ENCODE assay signal across 10 cellular contexts in the genomic region with DNA sequence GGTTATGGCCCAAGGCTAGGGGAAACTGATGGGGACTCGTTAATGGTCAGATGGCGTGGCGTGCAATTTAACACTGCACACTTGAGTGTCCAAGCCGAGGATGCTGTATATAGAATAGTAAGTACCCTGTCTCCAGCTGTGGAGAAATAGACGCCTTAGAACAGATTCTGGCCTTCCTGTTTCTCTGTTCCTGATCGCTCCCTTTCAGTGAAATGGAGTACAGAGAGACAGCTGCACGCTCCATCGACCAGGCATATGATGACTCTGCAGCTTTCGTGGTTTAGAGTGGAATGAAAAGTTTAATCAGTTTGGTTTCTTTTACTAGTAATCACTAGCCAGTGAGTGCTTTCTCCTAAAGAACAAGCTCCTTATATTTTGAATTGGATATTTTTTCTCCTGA.
DNase-seq lines count a peak whose midpoint lies in the region; ATAC-seq and TF ChIP-seq lines count a peak whose summit lies in the region.
"Had no signal": no experiment of that assay in that cellular context is flagged by ENCODE, and none has a peak within 500 bp of the region (broad histone marks: within the 10 kb centered on the region; RNA-seq: fewer than 3 reads in every experiment).

No MANE protein-coding gene starts in this region.

- H3K9ac ChIP-seq in BLaER1 (no peak overlapping the region), H9 (ENCODE audit: extremely low read depth, insufficient read length, low read length) (no peak overlapping the region)

- no peak overlapping the region for H4K91ac ChIP-seq in H9 (ENCODE audit: insufficient read length, low read depth, low read length)

- H2BK20ac ChIP-seq in H9 (ENCODE audit: low read depth, low read length, poor library complexity, severe bottlenecking) = no peak overlapping the region

- peaks cover 49 to 58% of the 10 kb centered on the region in 2 experiments for H3K4me1 Mint-ChIP-seq in H9
- H3K4me1 Mint-ChIP-seq in mesothelial cell of epicardium = peaks cover 29% of the 10 kb centered on the region

- H3K56ac ChIP-seq in H9 (ENCODE audit: insufficient read length, low read depth, low read length) = no peak overlapping the region

- no peaks in the 10 kb centered on the region for H3K27me3 ChIP-seq in BLaER1
- no peaks in the 10 kb centered on the region for H3K27me3 ChIP-seq in H9 (ENCODE audit: insufficient read depth, low read length)

- no peaks in the 10 kb centered on the region for H3K27me3 Mint-ChIP-seq in H9 (ENCODE audit: low read depth)
- H3K27me3 Mint-ChIP-seq in mesothelial cell of epicardium (ENCODE audit: low read depth) = no peaks in the 10 kb centered on the region

- H3K9me3 Mint-ChIP-seq in H9 (no peaks in the 10 kb centered on the region), mesothelial cell of epicardium (no peaks in the 10 kb centered on the region)

- H3K4me2 ChIP-seq in BLaER1 (peak overlapping the region; percentile 63), H9 (ENCODE audit: insufficient read depth, insufficient read length, low read length) (no peak overlapping the region)

- no peak for TF ChIP-seq CTCF in H9 (conservative IDR thresholded peaks at IDR 0.05)
- TF ChIP-seq CTCF in mesothelial cell of epicardium (IDR thresholded peaks at IDR 0.05; ENCODE audit: unreplicated experiment) = no peak

- peaks cover 2 to 9% (median 3%) of the 10 kb centered on the region in 3 experiments; a peak in 5 of 7 replicates for H3K36me3 Mint-ChIP-seq in H9 (ENCODE audit: insufficient read depth in 1 of 3, low read depth in 3 of 3)
- peaks cover 24% of the 10 kb centered on the region for H3K36me3 Mint-ChIP-seq in mesothelial cell of epicardium

- no peak overlapping the region for H3K4me3 Mint-ChIP-seq in H9
- no peak overlapping the region for H3K4me3 Mint-ChIP-seq in mesothelial cell of epicardium

- H3K79me1 ChIP-seq in H9 (ENCODE audit: insufficient read depth, low read depth, low read length, poor library complexity, severe bottlenecking) = no peaks in the 10 kb centered on the region

- no peak overlapping the region for H3K14ac ChIP-seq in H9 (ENCODE audit: insufficient read depth, low read length)

- H2BK12ac ChIP-seq in H9 (ENCODE audit: insufficient read length, low read depth, low read length) = no peak overlapping the region

- no peak for DNase-seq in H9
- peak; percentile 31 for DNase-seq in amniotic stem cell (lab: John Stamatoyannopoulos, UW)
- DNase-seq in mesothelial cell of epicardium (ENCODE audit: low spot score in 2 of 2, unreplicated experiment in 2 of 2) = no peak
- no peak for DNase-seq in stimulated activated naive CD4-positive, alpha-beta T cell (lab: John Stamatoyannopoulos, UW)
- DNase-seq in NCI-H446 treated with DMSO at 0.1 percent for 48 hours (lab: John Stamatoyannopoulos, UW) = no peak
- DNase-seq: activated gamma-delta T cell; effector CD4-positive, alpha-beta T cell had no signal

- H2BK120ac ChIP-seq in H9 (ENCODE audit: low read depth, low read length, poor library complexity, severe bottlenecking) = no peak overlapping the region

- H3K27ac Mint-ChIP-seq in H9 (peak overlapping the region in 2 of 3 experiments; percentile 40 to 43; a peak in 2 of 7 replicates), mesothelial cell of epicardium (peak overlapping the region; percentile 44)

- no peak for ATAC-seq in GM18498 (IDR thresholded peaks at IDR 0.05; ENCODE audit: unreplicated experiment)
- ATAC-seq in HG03280 (IDR thresholded peaks at IDR 0.05; ENCODE audit: unreplicated experiment) = no peak

- no peak overlapping the region for H3K4me3 ChIP-seq in BLaER1

- WGBS in H9 (ENCODE audit: extremely low coverage, insufficient read length, low lambda C conversion rate) = no CpG with 5 or more reads among the region's 9 CpGs

- no peak overlapping the region for H2AFZ ChIP-seq in H9 (ENCODE audit: low read length)

- no peak overlapping the region for H3K27ac ChIP-seq in BLaER1
- no peak overlapping the region for H3K27ac ChIP-seq in H9 (ENCODE audit: insufficient read length, low read depth, low read length)

- no peak overlapping the region for H4K5ac ChIP-seq in H9 (ENCODE audit: insufficient read length, low read depth, low read length)

- no peak overlapping the region for H4K8ac ChIP-seq in H9 (replicated peaks; ENCODE audit: insufficient read length, low read depth, low read length)

- H3K23ac ChIP-seq in H9 (ENCODE audit: insufficient read length, low read depth, low read length) = no peak overlapping the region

- peaks cover 2% of the 10 kb centered on the region; the same call in 1 of the 2 replicates for H3K79me2 ChIP-seq in H9 (ENCODE audit: insufficient read depth, low read length)

- H2BK5ac ChIP-seq in H9 (ENCODE audit: insufficient read length, low read length) = no peak overlapping the region

- H2AK5ac ChIP-seq in H9 (ENCODE audit: insufficient read length, low read length) = no peak overlapping the region

- H2BK15ac ChIP-seq in H9 (ENCODE audit: low read depth, low read length) = no peak overlapping the region

- H3K9me3 ChIP-seq in BLaER1 (peaks cover 26% of the 10 kb centered on the region), H9 (ENCODE audit: control insufficient read depth, low read depth, low read length) (no peaks in the 10 kb centered on the region)

- H3K4me1 ChIP-seq in BLaER1 = peaks cover 15% of the 10 kb centered on the region
- H3K4me1 ChIP-seq in H9 (ENCODE audit: insufficient read depth, low read length) = peaks cover 7% of the 10 kb centered on the region; the same call in 1 of the 2 replicates

- H4K20me1 ChIP-seq in BLaER1 (no peaks in the 10 kb centered on the region), H9 (ENCODE audit: control insufficient read depth, insufficient read depth, insufficient read length) (no peaks in the 10 kb centered on the region)

- H3K18ac ChIP-seq in H9 (ENCODE audit: insufficient read length, low read depth, low read length) = no peak overlapping the region

- H3K36me3 ChIP-seq in BLaER1 = peaks cover 15% of the 10 kb centered on the region

- no peak overlapping the region for H3T11ph ChIP-seq in H9 (ENCODE audit: low read length)

- H3K4ac ChIP-seq in H9 (ENCODE audit: low read depth, low read length) = no peak overlapping the region

- no peaks in the 10 kb centered on the region for H3K23me2 ChIP-seq in H9 (ENCODE audit: insufficient read length, low read depth, low read length, poor library complexity, severe bottlenecking)
